8 cellular contexts compared by ENCODE assay signal in genomic region chr6:83708970-83709747, GRCh38. TPM values are rescaled to one million over a fixed set of nuclear protein-coding genes. Genes with fewer than 3 reads are reported as not detected.
DNase-seq lines count a peak whose midpoint lies in the region; ATAC-seq, FAIRE-seq and TF ChIP-seq lines count a peak whose summit lies in the region.
"Had no signal": no experiment of that assay in that cellular context is flagged by ENCODE, and none has a peak within 500 bp of the region (broad histone marks: within the 10 kb centered on the region; RNA-seq: fewer than 3 reads in every experiment).

SNAP91 (minus strand) TSS chr6:83709101; CDS start chr6:83707927, 1,174 bp downstream.

- CTCF ChIA-PET in GM12878 (lab: Yijun Ruan, JAX): interaction anchor here (0.7 kb wide), 1 partner anchor 104 kb away, joined by 3 read pairs; no protein-coding TSS in a partner anchor

- H3K36me3 ChIP-seq in GM12878 (ENCODE audit: control insufficient read depth in 2 of 2, insufficient read depth in 2 of 2, low read length in 1 of 2): no peaks in the 10 kb centered on the region

- no peaks in the 10 kb centered on the region for H3K79me2 ChIP-seq in GM12878 (ENCODE audit: control insufficient read depth, insufficient read depth, low read length)

- no TSS peak for BruUV-seq in GM12878 (replicated peaks; lab: Mats Ljungman, UMichigan)

- POLR2A ChIA-PET in GM12878 (lab: Charles Lee): interaction anchor here (1.0 to 1.5 kb wide), 2 partner anchors 150 to 151 kb away, joined by 3 read pairs; partner anchors contain the start of gene CYB5R4

- peak within 1 kb of the TSS; percentile 55; the same call in 1 of the 2 replicates for H3K4me2 ChIP-seq in GM12878 (ENCODE audit: control insufficient read depth, insufficient read depth)

- SMC1A ChIA-PET in GM12878 (lab: Charles Lee; ENCODE audit: uncharacterized antibody, unreplicated experiment): interaction anchor here (1.7 kb wide), 1 partner anchor 13 kb away, joined by 5 read pairs; no protein-coding TSS in a partner anchor

- no peak within 1 kb of the TSS for H2AFZ ChIP-seq in GM12878 (ENCODE audit: control insufficient read depth, low read depth, low read length)

- in situ Hi-C loops in GM12878 (cut with MboI): no loop called here

- H3K9me3 ChIP-seq in GM12878 (replicated peaks; ENCODE audit: control insufficient read depth, insufficient read depth, low read length): no peaks in the 10 kb centered on the region; the same call in 2 of the 3 replicates

- no peak for TF ChIP-seq RAD21 in GM12878 (IDR thresholded peaks at IDR 0.05; ENCODE audit: insufficient read depth, low read depth, low read length)

- H3K4me3 ChIP-seq in GM12878: peak within 1 kb of the TSS; percentile 27; the same call in 1 of the 2 replicates

- H3K4me1 ChIP-seq in GM12878 (ENCODE audit: control insufficient read depth, insufficient read depth, low read length): no peaks in the 10 kb centered on the region

- no peak for TF ChIP-seq EP300 in GM12878 (IDR thresholded peaks at IDR 0.05; ENCODE audit: borderline replicate concordance in 1 of 2, control insufficient read depth in 1 of 2, low read depth in 2 of 2, low read length in 2 of 2)

- no peak within 1 kb of the TSS for H3K27ac ChIP-seq in GM12878 (ENCODE audit: control insufficient read depth, insufficient read depth)

- intact Hi-C loops in GM12878 (cut with micrococcal nuclease; ENCODE audit: unreplicated experiment): no loop called here

- 44% methylated on average over 17 of the region's 83 CpGs for WGBS in GM12878 (ENCODE audit: insufficient coverage, insufficient replicate concordance, low lambda C conversion rate, missing lambda C conversion rate)

- FAIRE-seq in GM12878 (lab: Jason Lieb, UNC): no peak

- TF ChIP-seq POLR2A in GM12878 (IDR thresholded peaks at IDR 0.05; ENCODE audit: low read depth, low read length): no peak

- DNase-seq in NCI-H2081 (lab: John Stamatoyannopoulos, UW): peak; percentile 75 to 84
- DNase-seq in GM12878 (ENCODE audit: low read depth, low spot score): no peak
- DNase-seq in iPS-NIHi11 (ENCODE audit: low spot score): peak; percentile 79
- DNase-seq in stimulated activated naive CD8-positive, alpha-beta T cell treated with anti-CD3 and anti-CD28 coated beads, Interleukin-15, Interleukin-2, amounts not matched to agents 100 U/mL and 50 U/mL, for 24 hours: peak; percentile 5

- H4K20me1 ChIP-seq in GM12878 (ENCODE audit: control insufficient read depth, insufficient read depth): no peaks in the 10 kb centered on the region

- H3K9ac ChIP-seq in GM12878 (ENCODE audit: control insufficient read depth, insufficient read depth, low read length): no peak within 1 kb of the TSS

- ATAC-seq in GM19372 (IDR thresholded peaks at IDR 0.05; ENCODE audit: low read depth, unreplicated experiment): peak; percentile 64
- peak; percentile 79 for ATAC-seq in GM12878
- ATAC-seq in stimulated activated naive CD8-positive, alpha-beta T cell treated with anti-CD3 and anti-CD28 coated beads, Interleukin-15, Interleukin-2, amounts not matched to agents 100 U/mL and 50 U/mL, for 24 hours: no peak
- ATAC-seq in HG02610 (IDR thresholded peaks at IDR 0.05; ENCODE audit: unreplicated experiment): no peak
- ATAC-seq in GM19328 (IDR thresholded peaks at IDR 0.05; ENCODE audit: unreplicated experiment): no peak

- peaks cover 1 to 13% of the 10 kb centered on the region in 2 experiments; a peak in 2 of 4 replicates for H3K27me3 ChIP-seq in GM12878 (replicated peaks in 1 of 2; ENCODE audit: control insufficient read depth in 2 of 2, insufficient read depth in 2 of 2, low read length in 1 of 2)

- no peak for TF ChIP-seq CTCF in GM12878 (IDR thresholded peaks at IDR 0.05 in 2 of 3, conservative IDR thresholded peaks at IDR 0.05 in 1 of 3; ENCODE audit: control insufficient read depth in 2 of 3, extremely low read depth in 1 of 3, insufficient read depth in 1 of 3, low read depth in 3 of 3, low read length in 3 of 3)

- RAD21 ChIA-PET in GM12878 (lab: Charles Lee; ENCODE audit: unreplicated experiment): interaction anchor here (1.3 to 1.4 kb wide), 2 partner anchors 94 to 519 kb away, joined by 3 read pairs; no protein-coding TSS in a partner anchor

TF ChIP-seq in GM12878, 131 proteins besides CTCF, POLR2A, EP300 and RAD21:
- TF ChIP-seq GATAD2B (conservative IDR thresholded peaks at IDR 0.05; ENCODE audit: low read depth): 0 out of 2 replicates have a peak, but pooled peaks have one; percentile 47
- no peak for TF ChIP-seq RB1 (IDR thresholded peaks at IDR 0.05; ENCODE audit: borderline replicate concordance)
- no peak for TF ChIP-seq ASH2L (IDR thresholded peaks at IDR 0.05; ENCODE audit: borderline replicate concordance, low read depth)
- TF ChIP-seq USF1 (IDR thresholded peaks at IDR 0.05; ENCODE audit: borderline replicate concordance, extremely low read length, insufficient read depth, low read depth, low read length): peak; percentile 19
- TF ChIP-seq, protein P1, sequence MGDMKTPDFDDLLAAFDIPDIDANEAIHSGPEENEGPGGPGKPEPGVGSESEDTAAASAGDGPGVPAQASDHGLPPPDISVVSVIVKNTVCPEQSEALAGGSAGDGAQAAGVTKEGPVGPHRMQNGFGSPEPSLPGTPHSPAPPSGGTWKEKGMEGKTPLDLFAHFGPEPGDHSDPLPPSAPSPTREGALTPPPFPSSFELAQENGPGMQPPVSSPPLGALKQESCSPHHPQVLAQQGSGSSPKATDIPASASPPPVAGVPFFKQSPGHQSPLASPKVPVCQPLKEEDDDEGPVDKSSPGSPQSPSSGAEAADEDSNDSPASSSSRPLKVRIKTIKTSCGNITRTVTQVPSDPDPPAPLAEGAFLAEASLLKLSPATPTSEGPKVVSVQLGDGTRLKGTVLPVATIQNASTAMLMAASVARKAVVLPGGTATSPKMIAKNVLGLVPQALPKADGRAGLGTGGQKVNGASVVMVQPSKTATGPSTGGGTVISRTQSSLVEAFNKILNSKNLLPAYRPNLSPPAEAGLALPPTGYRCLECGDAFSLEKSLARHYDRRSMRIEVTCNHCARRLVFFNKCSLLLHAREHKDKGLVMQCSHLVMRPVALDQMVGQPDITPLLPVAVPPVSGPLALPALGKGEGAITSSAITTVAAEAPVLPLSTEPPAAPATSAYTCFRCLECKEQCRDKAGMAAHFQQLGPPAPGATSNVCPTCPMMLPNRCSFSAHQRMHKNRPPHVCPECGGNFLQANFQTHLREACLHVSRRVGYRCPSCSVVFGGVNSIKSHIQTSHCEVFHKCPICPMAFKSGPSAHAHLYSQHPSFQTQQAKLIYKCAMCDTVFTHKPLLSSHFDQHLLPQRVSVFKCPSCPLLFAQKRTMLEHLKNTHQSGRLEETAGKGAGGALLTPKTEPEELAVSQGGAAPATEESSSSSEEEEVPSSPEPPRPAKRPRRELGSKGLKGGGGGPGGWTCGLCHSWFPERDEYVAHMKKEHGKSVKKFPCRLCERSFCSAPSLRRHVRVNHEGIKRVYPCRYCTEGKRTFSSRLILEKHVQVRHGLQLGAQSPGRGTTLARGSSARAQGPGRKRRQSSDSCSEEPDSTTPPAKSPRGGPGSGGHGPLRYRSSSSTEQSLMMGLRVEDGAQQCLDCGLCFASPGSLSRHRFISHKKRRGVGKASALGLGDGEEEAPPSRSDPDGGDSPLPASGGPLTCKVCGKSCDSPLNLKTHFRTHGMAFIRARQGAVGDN (IDR thresholded peaks at IDR 0.05): peak; percentile 20; the same call in 1 of the 2 replicates
- 0 out of 2 replicates have a peak, but pooled peaks have one; percentile 23 for TF ChIP-seq DPF2 (IDR thresholded peaks at IDR 0.05)
- TF ChIP-seq IKZF1 (conservative IDR thresholded peaks at IDR 0.05): peak; percentile 15; the same call in 1 of the 2 replicates
- 0 out of 2 replicates have a peak, but pooled peaks have one; percentile 24 for TF ChIP-seq SMARCA5 (IDR thresholded peaks at IDR 0.05)
- peak in 1 of 2 experiments; percentile 44; a peak in 1 of 4 replicates for TF ChIP-seq BHLHE40 (IDR thresholded peaks at IDR 0.05; ENCODE audit: borderline replicate concordance in 1 of 2, low read depth in 2 of 2, low read length in 1 of 2)
- TF ChIP-seq LARP7 (IDR thresholded peaks at IDR 0.05): 0 out of 2 replicates have a peak, but pooled peaks have one; percentile 26
- TF ChIP-seq CBFB (IDR thresholded peaks at IDR 0.05; ENCODE audit: low read depth): no peak
- TF ChIP-seq, protein P2, sequence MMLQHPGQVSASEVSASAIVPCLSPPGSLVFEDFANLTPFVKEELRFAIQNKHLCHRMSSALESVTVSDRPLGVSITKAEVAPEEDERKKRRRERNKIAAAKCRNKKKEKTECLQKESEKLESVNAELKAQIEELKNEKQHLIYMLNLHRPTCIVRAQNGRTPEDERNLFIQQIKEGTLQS (IDR thresholded peaks at IDR 0.05; ENCODE audit: borderline replicate concordance, extremely low read depth, low read depth, low read length): no peak
- peak; percentile 90 for TF ChIP-seq SUZ12 (IDR thresholded peaks at IDR 0.05; ENCODE audit: unreplicated experiment)
- no peak for TF ChIP-seq ZNF384 (IDR thresholded peaks at IDR 0.05; ENCODE audit: borderline replicate concordance, low read depth, low read length)
TF ChIP-seq in GM12878: peak in this region for 9.

RNA-seq across cellular contexts. Expression of gene SNAP91, which starts in this region (rescaled TPM):
- total RNA-seq in GM12878 (2013; cell fraction: nucleolus; rRNA removed): 5.0 and 5.1 TPM in 2 replicates
- total RNA-seq in GM12878 (2014; rRNA removed): 0.05 TPM in 1 of 2 replicates, not detected in the other
- 0.18 TPM in 1 of 2 replicates, not detected in the other for total RNA-seq in GM12878 (2014; rRNA removed; fragmentation: Illumina TruSeq; extraction: Trizol)
- total RNA-seq in GM12878 (2021): 0.33 and 0.35 TPM in 2 replicates
- polyA plus RNA-seq in GM12878 (2011; ENCODE audit: low read depth): not detected
- 0.49 and 0.79 TPM in 2 replicates for polyA plus RNA-seq in GM12878 (2011; rRNA removed)
- 0.37 and 0.73 TPM in 2 replicates for polyA plus RNA-seq in GM12878 (2011; cell fraction: cytosol; rRNA removed)
- 0.85 and 0.94 TPM in 2 replicates for polyA plus RNA-seq in GM12878 (2011; cell fraction: nucleus; rRNA removed)
- polyA plus RNA-seq in GM12878 (2012): not detected in 2 replicates
- 0.01 and 0.10 TPM in 2 replicates for polyA plus RNA-seq in GM12878 (2014; fragmentation: Illumina TruSeq; extraction: Trizol)
- under 1 TPM; 0.02 to 0.08 TPM for polyA plus RNA-seq in GM12878 (2014; fragmentation: Nextera tagmentation; extraction: Ambion mirVana)
- polyA plus RNA-seq in GM12878 (2014; rRNA removed): 0.17 and 0.22 TPM in 2 replicates
- under 1 TPM in 1 of 2 experiments, not detected in 1; 0.08 TPM for polyA plus RNA-seq in GM12878 (2016; fragmentation: Nextera tagmentation; extraction: Ambion mirVana)
- polyA minus RNA-seq in GM12878 (2011; rRNA and poly(A)+ RNA removed): 0.44 and 1.1 TPM in 2 replicates
- polyA minus RNA-seq in GM12878 (2011; cell fraction: cytosol; rRNA and poly(A)+ RNA removed): not detected in 2 replicates
- 1.4 and 1.6 TPM in 2 replicates for polyA minus RNA-seq in GM12878 (2011; cell fraction: nucleus; rRNA and poly(A)+ RNA removed)
- total RNA-seq: T-helper 1 cell treated with Interleukin-12 subunit alpha and Interleukin-12 subunit beta and Interleukin-4 antibody, amounts not matched to agents 30 ng/mL and 1 ng/mL, for 36 hours had no signal

Comparison
In these comparisons a context has a peak if more than half of its experiments do, and no peak if none do; other contexts are left out.
1. ATAC-seq: peak in GM19372 (single experiment) and GM12878 (single experiment); none in stimulated activated naive CD8-positive, alpha-beta T cell treated with anti-CD3 and anti-CD28 coated beads, Interleukin-15, Interleukin-2, amounts not matched to agents 100 U/mL and 50 U/mL, for 24 hours (single experiment), HG02610 (single experiment) and GM19328 (single experiment).